In the genomic region with DNA sequence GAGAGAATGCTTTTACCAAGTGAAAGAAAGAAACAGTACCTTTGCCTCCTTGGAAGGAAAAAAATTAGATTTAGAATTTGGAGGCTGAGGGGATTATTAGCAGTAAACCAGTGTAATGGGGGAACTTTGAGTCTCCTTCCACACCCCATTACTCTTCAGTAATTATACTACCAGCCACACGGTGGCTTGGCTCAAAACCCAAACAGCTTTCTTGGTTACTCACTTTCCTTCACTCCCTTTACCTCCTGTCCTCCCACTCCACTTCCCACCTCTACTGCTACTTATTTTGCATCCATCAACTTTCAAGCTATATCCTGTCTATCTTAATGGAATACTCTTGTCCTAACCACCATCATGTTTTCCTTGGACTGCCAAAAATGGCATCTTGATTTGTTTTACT, we compare ENCODE assay signal across 17 cellular contexts.
DNase-seq lines count a peak whose midpoint lies in the region; ATAC-seq, FAIRE-seq and TF ChIP-seq lines count a peak whose summit lies in the region.
"Had no signal": no experiment of that assay in that cellular context is flagged by ENCODE, and none has a peak within 500 bp of the region (broad histone marks: within the 10 kb centered on the region; RNA-seq: fewer than 3 reads in every experiment).

No MANE protein-coding gene starts in this region.

- H3K4me3 ChIP-seq in endodermal cell (ENCODE audit: low read length) (no peak overlapping the region), smooth muscle cell (no peak overlapping the region)
- H3K4me3 ChIP-seq: esophagus squamous epithelium, lung, right atrium auricular region, thyroid gland had no signal

- H3K36me3 Mint-ChIP-seq in endodermal cell (ENCODE audit: low read depth) (no peaks in the 10 kb centered on the region), chondrocyte (ENCODE audit: low read depth) (no peaks in the 10 kb centered on the region)
- H3K36me3 Mint-ChIP-seq: CD4-positive, alpha-beta memory T cell had no signal

- H3K4me1 Mint-ChIP-seq in endodermal cell: peaks cover 3% of the 10 kb centered on the region
- H3K4me1 Mint-ChIP-seq in chondrocyte (ENCODE audit: low read depth): no peaks in the 10 kb centered on the region
- H3K4me1 Mint-ChIP-seq: CD4-positive, alpha-beta memory T cell; neural crest cell had no signal

- H4K20me1 ChIP-seq in smooth muscle cell (ENCODE audit: low read depth): no peaks in the 10 kb centered on the region

- peak overlapping the region; percentile 50 for H3K4me2 ChIP-seq in smooth muscle cell

- TF ChIP-seq CTCF in endodermal cell (conservative IDR thresholded peaks at IDR 0.05) (peak; percentile 69), smooth muscle cell (IDR thresholded peaks at IDR 0.05; ENCODE audit: borderline replicate concordance, insufficient read depth, poor library complexity, severe bottlenecking) (no peak), chondrocyte (IDR thresholded peaks at IDR 0.05) (no peak)

- H3K4me1 ChIP-seq in endodermal cell (ENCODE audit: control insufficient read depth, insufficient read depth, low read length) (peaks cover 2% of the 10 kb centered on the region), smooth muscle cell (ENCODE audit: low read depth) (peaks cover 5% of the 10 kb centered on the region)
- H3K4me1 ChIP-seq: esophagus squamous epithelium, right atrium auricular region, thyroid gland had no signal

- H3K9me3 ChIP-seq in endodermal cell (ENCODE audit: control insufficient read depth, low read length): peaks cover 5% of the 10 kb centered on the region
- H3K9me3 ChIP-seq in smooth muscle cell (replicated peaks; ENCODE audit: low read depth): no peaks in the 10 kb centered on the region
- H3K9me3 ChIP-seq: esophagus squamous epithelium, right atrium auricular region, thyroid gland had no signal

- WGBS in endodermal cell (ENCODE audit: insufficient coverage in 1 of 2, insufficient read length in 1 of 2), 2 experiments: 17 to 42% methylated on average over 1 of the region's 1 CpG
- WGBS in smooth muscle cell (ENCODE audit: low lambda C conversion rate): 20% methylated on average over 1 of the region's 1 CpG

- H3K9me3 Mint-ChIP-seq in endodermal cell (peaks cover 14% of the 10 kb centered on the region), chondrocyte (ENCODE audit: low read depth) (peaks cover 16% of the 10 kb centered on the region)

- H3K27ac Mint-ChIP-seq in endodermal cell: no peak overlapping the region
- H3K27ac Mint-ChIP-seq in chondrocyte (ENCODE audit: unreplicated experiment): no peak overlapping the region
- H3K27ac Mint-ChIP-seq: CD4-positive, alpha-beta memory T cell; dendritic cell treated with granulocyte-macrophage colony-stimulating factor and Interleukin-4, amounts not matched to agents 40 ng/mL and 50 ng/mL, for 4 days had no signal

- no peaks in the 10 kb centered on the region for H3F3A ChIP-seq in smooth muscle cell (ENCODE audit: low read depth)

- ATAC-seq in GM21367 (IDR thresholded peaks at IDR 0.05; ENCODE audit: unreplicated experiment) (peak; percentile 72), GM18858 (IDR thresholded peaks at IDR 0.05; ENCODE audit: unreplicated experiment) (no peak)

- H3K36me3 ChIP-seq in endodermal cell (ENCODE audit: control insufficient read depth, insufficient read depth, low read length) (no peaks in the 10 kb centered on the region), smooth muscle cell (ENCODE audit: low read depth) (no peaks in the 10 kb centered on the region)
- H3K36me3 ChIP-seq: esophagus squamous epithelium, right atrium auricular region, thyroid gland had no signal

- DNase-seq in HTR-8/SVneo (ENCODE audit: insufficient read length, low spot score): no peak
- DNase-seq in endodermal cell: peak; percentile 48
- no peak for DNase-seq in smooth muscle cell (lab: John Stamatoyannopoulos, UW; ENCODE audit: unreplicated experiment)
- no peak for DNase-seq in chondrocyte (ENCODE audit: low spot score)
- DNase-seq in DMS53 treated with DMSO at 0.1 percent for 48 hours (lab: John Stamatoyannopoulos, UW; ENCODE audit: unreplicated experiment): no peak
- DNase-seq: activated CD4-positive, CD25-positive, alpha-beta regulatory T cell; activated gamma-delta T cell treated with Interleukin-2 at 50 U/mL for 16 hours; CD4-positive, alpha-beta memory T cell; esophagus squamous epithelium; MM.1S; thyroid gland had no signal

- peak overlapping the region; percentile 67 for H2AFZ ChIP-seq in smooth muscle cell (ENCODE audit: low read depth)

- H3K27ac ChIP-seq in endodermal cell (ENCODE audit: low read depth, low read length) (no peak overlapping the region), smooth muscle cell (ENCODE audit: low read depth) (peak overlapping the region; percentile 29)
- H3K27ac ChIP-seq: esophagus squamous epithelium, right atrium auricular region, thyroid gland had no signal

- H3K27me3 Mint-ChIP-seq in endodermal cell (ENCODE audit: insufficient read depth): no peaks in the 10 kb centered on the region
- peaks cover 1% of the 10 kb centered on the region for H3K27me3 Mint-ChIP-seq in chondrocyte (ENCODE audit: low read depth)
- H3K27me3 Mint-ChIP-seq: CD4-positive, alpha-beta memory T cell; dendritic cell treated with granulocyte-macrophage colony-stimulating factor and Interleukin-4, amounts not matched to agents 40 ng/mL and 50 ng/mL, for 4 days had no signal

- H3K27me3 ChIP-seq in endodermal cell (ENCODE audit: control insufficient read depth, insufficient read depth, low read length, poor library complexity, severe bottlenecking) (no peaks in the 10 kb centered on the region), smooth muscle cell (ENCODE audit: low read depth) (no peaks in the 10 kb centered on the region)
- H3K27me3 ChIP-seq: esophagus squamous epithelium, right atrium auricular region, thyroid gland had no signal

- H3K9ac ChIP-seq in endodermal cell (ENCODE audit: extremely low read depth, low read length, poor library complexity, severe bottlenecking) (no peak overlapping the region), smooth muscle cell (ENCODE audit: low read depth) (no peak overlapping the region)

- no peak overlapping the region for H3K4me3 Mint-ChIP-seq in endodermal cell
- no peak overlapping the region for H3K4me3 Mint-ChIP-seq in chondrocyte (ENCODE audit: unreplicated experiment)
- H3K4me3 Mint-ChIP-seq: CD4-positive, alpha-beta memory T cell; dendritic cell treated with granulocyte-macrophage colony-stimulating factor and Interleukin-4, amounts not matched to agents 40 ng/mL and 50 ng/mL, for 4 days; neural crest cell had no signal

- FAIRE-seq in HTR-8/SVneo (lab: Jason Lieb, UNC): peak; percentile 38

- no peaks in the 10 kb centered on the region for H3K79me2 ChIP-seq in smooth muscle cell (ENCODE audit: low read depth)
